ENCODE assay signal across 9 cellular contexts in the genomic region with DNA sequence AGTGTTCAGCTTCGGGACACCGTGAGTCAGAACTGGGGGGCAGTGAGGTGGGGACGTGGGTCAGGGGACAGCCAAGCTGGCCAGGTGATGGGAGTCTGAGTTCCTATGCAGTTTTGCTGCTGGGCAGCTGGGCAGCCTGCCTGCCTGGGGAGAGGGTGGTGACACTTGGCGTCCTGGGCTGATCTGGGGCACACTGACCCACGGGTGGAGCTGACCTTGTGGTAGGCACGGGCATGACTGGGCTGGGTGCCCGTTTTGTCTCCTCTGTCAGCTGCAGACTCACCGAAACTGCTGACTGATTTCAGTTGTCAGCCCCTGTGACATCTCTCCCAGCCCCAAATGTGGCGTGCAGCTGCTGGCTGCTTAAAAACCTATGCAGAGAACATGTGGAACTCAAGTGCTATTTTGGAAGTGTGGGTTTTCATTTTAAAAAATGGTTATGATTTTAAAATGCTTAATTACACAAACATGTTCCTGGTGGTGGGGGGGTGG. TPM values are rescaled to one million over a fixed set of nuclear protein-coding genes. Genes with fewer than 3 reads are reported as not detected.
DNase-seq lines count a peak whose midpoint lies in the region; ATAC-seq lines count a peak whose summit lies in the region.
"Had no signal": no experiment of that assay in that cellular context is flagged by ENCODE, and none has a peak within 500 bp of the region (broad histone marks: within the 10 kb centered on the region; RNA-seq: fewer than 3 reads in every experiment).

No MANE protein-coding gene starts in this region.

- no peaks in the 10 kb centered on the region for H3K36me3 Mint-ChIP-seq in activated naive CD8-positive, alpha-beta T cell treated with anti-CD3 and anti-CD28 coated beads, Interleukin-2, amount 50 U/mL, for 24 hours (ENCODE audit: low read depth)

- no peaks in the 10 kb centered on the region for H3K27me3 ChIP-seq in ectodermal cell (ENCODE audit: control insufficient read depth, insufficient read depth, low read length, poor library complexity, severe bottlenecking)

- no peaks in the 10 kb centered on the region for H3K9me3 ChIP-seq in ectodermal cell (ENCODE audit: control insufficient read depth, low read length)

- H3K36me3 ChIP-seq in ectodermal cell (ENCODE audit: control insufficient read depth, insufficient read depth, low read length): peaks cover 3% of the 10 kb centered on the region

- H3K9me3 Mint-ChIP-seq in activated naive CD8-positive, alpha-beta T cell treated with anti-CD3 and anti-CD28 coated beads, Interleukin-2, amount 50 U/mL, for 24 hours: peaks cover 5% of the 10 kb centered on the region

- no peaks in the 10 kb centered on the region for H3K4me1 Mint-ChIP-seq in activated naive CD8-positive, alpha-beta T cell treated with anti-CD3 and anti-CD28 coated beads, Interleukin-2, amount 50 U/mL, for 24 hours
- H3K4me1 Mint-ChIP-seq: activated B cell treated with CpG ODN at 0.5 μM for 24 hours had no signal

- intact Hi-C loops in posterior cingulate gyrus (cut with DNase I): no loop called here

- ATAC-seq in GM21423 (IDR thresholded peaks at IDR 0.05; ENCODE audit: unreplicated experiment): peak; percentile 55
- ATAC-seq in activated naive CD8-positive, alpha-beta T cell treated with anti-CD3 and anti-CD28 coated beads, Interleukin-2, amount 50 U/mL, for 24 hours: no peak

- peaks cover 46% of the 10 kb centered on the region for H3K4me1 ChIP-seq in ectodermal cell (ENCODE audit: control insufficient read depth, insufficient read depth, low read length)

- H3K27ac Mint-ChIP-seq in activated naive CD8-positive, alpha-beta T cell treated with anti-CD3 and anti-CD28 coated beads, Interleukin-2, amount 50 U/mL, for 24 hours: no peak overlapping the region
- H3K27ac Mint-ChIP-seq: activated B cell treated with CpG ODN at 0.5 μM for 24 hours had no signal

- DNase-seq in C1 segment of cervical spinal cord (lab: John Stamatoyannopoulos, UW): peak in 11 of 14 donors; percentile 56 to 82 (median 68)
- peak; percentile 49 for DNase-seq in HT-29 (ENCODE audit: low spot score)
- DNase-seq in posterior cingulate gyrus: peak; percentile 63 to 96 (median 76)
- DNase-seq in stimulated activated CD4-positive, alpha-beta T cell treated with anti-CD3 and anti-CD28 coated beads, Interleukin-2, amount 100 ng/mL, for 24 hours: no peak
- DNase-seq in NK-92 (lab: John Stamatoyannopoulos, UW; ENCODE audit: unreplicated experiment): no peak
- no peak for DNase-seq in activated naive CD8-positive, alpha-beta T cell treated with anti-CD3 and anti-CD28 coated beads, Interleukin-2, amount 50 U/mL, for 24 hours
- DNase-seq: activated B cell treated with CpG ODN at 0.5 μM for 24 hours had no signal

- H3K4me3 Mint-ChIP-seq in activated naive CD8-positive, alpha-beta T cell treated with anti-CD3 and anti-CD28 coated beads, Interleukin-2, amount 50 U/mL, for 24 hours: no peak overlapping the region
- H3K4me3 Mint-ChIP-seq: activated B cell treated with CpG ODN at 0.5 μM for 24 hours had no signal

- H3K4me3 ChIP-seq in ectodermal cell (ENCODE audit: insufficient read depth, low read depth, low read length): peak overlapping the region; percentile 1

- peaks cover 19% of the 10 kb centered on the region for H3K27me3 Mint-ChIP-seq in activated naive CD8-positive, alpha-beta T cell treated with anti-CD3 and anti-CD28 coated beads, Interleukin-2, amount 50 U/mL, for 24 hours

- WGBS in ectodermal cell, 2 experiments: 61 to 68% methylated on average over 9 of the region's 9 CpGs

- H3K27ac ChIP-seq in ectodermal cell (ENCODE audit: insufficient read depth, low read depth, low read length, poor library complexity, severe bottlenecking): peak overlapping the region; percentile 94

RNA-seq across cellular contexts. Expression of gene E2F6, which starts 32.6 kb away (rescaled TPM):
- 23.7 and 23.9 TPM in 2 replicates for total RNA-seq in HT-29 (2014; rRNA removed; shearing (Covaris generic))
- 39.0 TPM for polyA plus RNA-seq in ectodermal cell (2013, experiment 1 of 4)
- polyA plus RNA-seq in ectodermal cell (2013, experiment 2 of 4): 40.8 TPM
- 30.1 TPM for polyA plus RNA-seq in ectodermal cell (2013, experiment 3 of 4)
- polyA plus RNA-seq in ectodermal cell (2013, experiment 4 of 4): 34.0 TPM

RNA-seq across cellular contexts. Expression of gene GREB1, which starts 35.3 kb away (rescaled TPM):
- total RNA-seq in HT-29 (2014; rRNA removed; shearing (Covaris generic)): 0.03 TPM in 1 of 2 replicates, not detected in the other
- polyA plus RNA-seq in ectodermal cell (2013, experiment 1 of 4): 57.5 TPM
- 79.8 TPM for polyA plus RNA-seq in ectodermal cell (2013, experiment 2 of 4)
- polyA plus RNA-seq in ectodermal cell (2013, experiment 3 of 4): 31.1 TPM
- 42.3 TPM for polyA plus RNA-seq in ectodermal cell (2013, experiment 4 of 4)

Comparison
In these comparisons a context has a peak if more than half of its experiments do, and no peak if none do; other contexts are left out.
1. DNase-seq: peak in C1 segment of cervical spinal cord (11 of 14), HT-29 (single experiment) and posterior cingulate gyrus (10 of 10); none in stimulated activated CD4-positive, alpha-beta T cell treated with anti-CD3 and anti-CD28 coated beads, Interleukin-2, amount 100 ng/mL, for 24 hours (0 of 2), NK-92 (single experiment) and activated naive CD8-positive, alpha-beta T cell treated with anti-CD3 and anti-CD28 coated beads, Interleukin-2, amount 50 U/mL, for 24 hours (single experiment).